ENCODE assay signal across 31 cellular contexts in genomic region chr3:139670196-139670595, GRCh38.
"Had no signal": no experiment of that assay in that cellular context is flagged by ENCODE, and none has a peak within 500 bp of the region (broad histone marks: within the 10 kb centered on the region; RNA-seq: fewer than 3 reads in every experiment).

No MANE protein-coding gene starts in this region.

- H2AFZ ChIP-seq: neural progenitor cell, parathyroid adenoma had no signal

- H3K27ac Mint-ChIP-seq: effector memory CD8-positive, alpha-beta T cell; mesothelial cell of epicardium; naive B cell; natural killer cell treated with Interleukin-12 subunit alpha and Interleukin-12 subunit beta and Interleukin-15 and Interleukin-18, amount 100 ng/mL, for 72 hours; neural progenitor cell; progenitor cell of endocrine pancreas had no signal

- H3K36me3 Mint-ChIP-seq: natural killer cell treated with Interleukin-12 subunit alpha and Interleukin-12 subunit beta and Interleukin-15 and Interleukin-18, amount 100 ng/mL, for 72 hours; neural progenitor cell had no signal

- ATAC-seq: effector memory CD8-positive, alpha-beta T cell; left lobe of liver; mucosa of descending colon; natural killer cell treated with Interleukin-12 subunit alpha and Interleukin-12 subunit beta and Interleukin-15 and Interleukin-18, amount 100 ng/mL, for 72 hours; right lobe of liver had no signal

- H3K4me3 Mint-ChIP-seq: effector memory CD8-positive, alpha-beta T cell; mesothelial cell of epicardium; naive B cell; natural killer cell treated with Interleukin-12 subunit alpha and Interleukin-12 subunit beta and Interleukin-15 and Interleukin-18, amount 100 ng/mL, for 72 hours; neural progenitor cell had no signal

- FAIRE-seq: endometrium, kidney, urothelium cell line had no signal

- H3K9me3 Mint-ChIP-seq: effector memory CD8-positive, alpha-beta T cell; naive B cell; natural killer cell treated with Interleukin-12 subunit alpha and Interleukin-12 subunit beta and Interleukin-15 and Interleukin-18, amount 100 ng/mL, for 72 hours; neural progenitor cell had no signal

- H3K27me3 Mint-ChIP-seq: naive B cell had no signal

- DNase-seq: dermis blood vessel endothelial cell; effector memory CD8-positive, alpha-beta T cell; erythroblast; esophagus squamous epithelium; foreskin melanocyte; glutamatergic neuron; heart right ventricle; hippocampal formation; kidney; mesenchymal stem cell; mucosa of descending colon; naive B cell; right lobe of liver; stimulated activated CD4-positive, alpha-beta T cell treated with anti-CD3 and anti-CD28 coated beads, Interleukin-12 subunit alpha, Interleukin-12 subunit beta, amount 100 ng/mL, for 4 hours; stimulated activated CD4-positive, alpha-beta T cell treated with anti-CD3 and anti-CD28 coated beads, Interleukin-1b, Interleukin-23, amount 100 ng/mL, for 48 hours; stimulated activated CD4-positive, alpha-beta T cell treated with anti-CD3 and anti-CD28 coated beads, Interleukin-4, amount 100 ng/mL, for 1 hour; stimulated activated CD8-positive, alpha-beta memory T cell treated with anti-CD3 and anti-CD28 coated beads, Interleukin-4, amount 100 ng/mL, for 48 hours; stimulated activated naive CD4-positive, alpha-beta T cell treated with Interleukin-2 at 50 U/mL for 16 hours; stomach; thyroid gland; upper lobe of left lung had no signal

- H3K9ac ChIP-seq: neural progenitor cell, parathyroid adenoma had no signal

- H3K4me1 ChIP-seq: esophagus squamous epithelium, parathyroid adenoma, right lobe of liver, stomach, thyroid gland, upper lobe of left lung had no signal

- H3K36me3 ChIP-seq: esophagus squamous epithelium, neural progenitor cell, right lobe of liver, stomach, thyroid gland, upper lobe of left lung had no signal

- H3K4me3 ChIP-seq: coronary artery, esophagus squamous epithelium, heart right ventricle, mucosa of descending colon, neural progenitor cell, right lobe of liver, smooth muscle cell, stomach, thyroid gland, upper lobe of left lung had no signal

- H3K79me2 ChIP-seq: parathyroid adenoma had no signal

- H3K4me2 ChIP-seq: neural progenitor cell, smooth muscle cell had no signal

- H3K27ac ChIP-seq: coronary artery, esophagus squamous epithelium, heart right ventricle, neural progenitor cell, parathyroid adenoma, right lobe of liver, stomach, thyroid gland, upper lobe of left lung had no signal

- H3K9me3 ChIP-seq: esophagus squamous epithelium, heart right ventricle, mucosa of descending colon, right lobe of liver, stomach, thyroid gland, upper lobe of left lung had no signal

- H3K27me3 ChIP-seq: esophagus squamous epithelium, heart right ventricle, neural progenitor cell, right lobe of liver, stomach, thyroid gland, upper lobe of left lung had no signal
